Comparison of ENCODE assay signal across 38 cellular contexts in genomic region chr17:35906559-35907265, GRCh38. TPM values are rescaled to one million over a fixed set of nuclear protein-coding genes. Genes with fewer than 3 reads are reported as not detected.
DNase-seq lines count a peak whose midpoint lies in the region; ATAC-seq, FAIRE-seq and TF ChIP-seq lines count a peak whose summit lies in the region.
"Had no signal": no experiment of that assay in that cellular context is flagged by ENCODE, and none has a peak within 500 bp of the region (broad histone marks: within the 10 kb centered on the region; RNA-seq: fewer than 3 reads in every experiment).

No MANE protein-coding gene starts in this region.

- H4K20me1 ChIP-seq in MM.1S (ENCODE audit: insufficient read depth, low read length) (no peaks in the 10 kb centered on the region), HepG2 (ENCODE audit: insufficient read depth, low read length) (no peaks in the 10 kb centered on the region)
- H4K20me1 ChIP-seq: BLaER1 had no signal

- FAIRE-seq in HepG2 (lab: Jason Lieb, UNC), result no peak
- FAIRE-seq: G401.6 had no signal

- no peak for TF ChIP-seq RAD21 in HepG2 (CRISPR knock-in tag; IDR thresholded peaks at IDR 0.05)

- no peak overlapping the region for H2AK5ac ChIP-seq in mesenchymal stem cell (ENCODE audit: low read length, severe bottlenecking)

- no peak overlapping the region for H4K8ac ChIP-seq in mesenchymal stem cell (ENCODE audit: low read length)

- no peaks in the 10 kb centered on the region for H3K9me2 ChIP-seq in MM.1S (replicated peaks; ENCODE audit: insufficient read depth, low read length)

- H3K14ac ChIP-seq in mesenchymal stem cell (ENCODE audit: low read length in 2 of 2), result no peak overlapping the region

- no peaks in the 10 kb centered on the region for H3F3A ChIP-seq in MM.1S (ENCODE audit: insufficient read depth, low read length)

- H2AFZ ChIP-seq in MM.1S (ENCODE audit: low read length) (no peak overlapping the region), mesenchymal stem cell (ENCODE audit: low read depth, low read length) (no peak overlapping the region), HepG2 (ENCODE audit: low read length) (no peak overlapping the region)

- TF ChIP-seq EP300 in HepG2 (IDR thresholded peaks at IDR 0.05; ENCODE audit: low read depth in 2 of 2, low read length in 2 of 2), result no peak
- TF ChIP-seq EP300 in HepG2 (CRISPR knock-in tag; IDR thresholded peaks at IDR 0.05; ENCODE audit: borderline replicate concordance), result no peak

- intact Hi-C loops in HepG2 (cut with micrococcal nuclease; ENCODE audit: unreplicated experiment), result no loop called here

- 65% methylated on average over 6 of the region's 6 CpGs for WGBS in mesenchymal stem cell
- 50% methylated on average over 2 of the region's 6 CpGs for WGBS in HepG2 (ENCODE audit: low lambda C conversion rate)

- H3K4me3 ChIP-seq in MM.1S (ENCODE audit: low read length) (no peak overlapping the region), mesenchymal stem cell (ENCODE audit: insufficient read depth in 1 of 2, low read depth in 1 of 2, low read length in 2 of 2) (no peak overlapping the region), HepG2 (replicated peaks in 1 of 3; ENCODE audit: insufficient read depth in 1 of 3, low read depth in 2 of 3, low read length in 3 of 3) (no peak overlapping the region)
- H3K4me3 ChIP-seq: BLaER1, heart right ventricle, lung, mucosa of descending colon had no signal

- H3K23ac ChIP-seq in mesenchymal stem cell (ENCODE audit: low read length in 2 of 2), result no peak overlapping the region

- H3K36me3 ChIP-seq in MM.1S (replicated peaks; ENCODE audit: insufficient read depth, low read length), result no peaks in the 10 kb centered on the region
- H3K36me3 ChIP-seq in mesenchymal stem cell (ENCODE audit: control insufficient read depth in 1 of 2, insufficient read depth in 2 of 2, low read depth in 1 of 2, low read length in 2 of 2), result no peaks in the 10 kb centered on the region
- no peaks in the 10 kb centered on the region for H3K36me3 ChIP-seq in HepG2 (replicated peaks in 1 of 2; ENCODE audit: control insufficient read depth in 1 of 2, insufficient read depth in 2 of 2, low read length in 2 of 2)
- H3K36me3 ChIP-seq: BLaER1, brain microvascular endothelial cell, heart right ventricle had no signal

- H4K91ac ChIP-seq in mesenchymal stem cell (ENCODE audit: low read length), result no peak overlapping the region

- H3K27ac ChIP-seq in MM.1S (ENCODE audit: low read length), result no peak overlapping the region
- H3K27ac ChIP-seq in mesenchymal stem cell (ENCODE audit: low read length, poor library complexity, severe bottlenecking), result no peak overlapping the region
- H3K27ac ChIP-seq in HepG2 (ENCODE audit: extremely low read length, insufficient read depth, low read length), result no peak overlapping the region
- H3K27ac ChIP-seq: BLaER1, brain microvascular endothelial cell, epithelial cell of prostate, foreskin keratinocyte, heart right ventricle, HL-60, KMS-11 had no signal

- TF ChIP-seq POLR2A in HepG2 (IDR thresholded peaks at IDR 0.05; ENCODE audit: insufficient read depth in 1 of 2, low read depth in 2 of 2, low read length in 2 of 2), result no peak

- POLR2A ChIA-PET in HepG2 (lab: Yijun Ruan, JAX), result no interaction called here

- ATAC-seq in GM21390 (IDR thresholded peaks at IDR 0.05; ENCODE audit: unreplicated experiment) (no peak), HG02870 (IDR thresholded peaks at IDR 0.05; ENCODE audit: unreplicated experiment) (no peak), HepG2 (no peak)
- ATAC-seq: activated T-helper 17 cell treated with anti-CD3 and anti-CD28 coated beads, Interleukin-2, amount 50 U/mL, for 72 hours; foreskin keratinocyte; heart right ventricle; mucosa of descending colon; natural killer cell; Panc1; stimulated activated effector memory CD8-positive, alpha-beta T cell treated with anti-CD3 and anti-CD28 coated beads, Interleukin-12 subunit alpha, Interleukin-12 subunit beta, amount 100 ng/mL, for 72 hours had no signal

- no peaks in the 10 kb centered on the region for H3K27me3 ChIP-seq in MM.1S (replicated peaks; ENCODE audit: insufficient read depth, low read length)
- peaks cover 3 to 30% of the 10 kb centered on the region in 2 experiments for H3K27me3 ChIP-seq in mesenchymal stem cell (ENCODE audit: control insufficient read depth in 1 of 2, insufficient read depth in 1 of 2, low read length in 2 of 2)
- no peaks in the 10 kb centered on the region for H3K27me3 ChIP-seq in HepG2 (ENCODE audit: control insufficient read depth in 1 of 2, insufficient read depth in 2 of 2, low read length in 2 of 2)
- H3K27me3 ChIP-seq: BLaER1, brain microvascular endothelial cell had no signal

- in situ Hi-C loops in HepG2 (cut with HindIII; ENCODE audit: extremely low pct_ligation_motif_present, low pct_unique_long_range_greater_than_20kb), result no loop called here

- H3K9me3 ChIP-seq in MM.1S (replicated peaks; ENCODE audit: insufficient read depth, low read length) (no peaks in the 10 kb centered on the region), mesenchymal stem cell (ENCODE audit: control insufficient read depth, low read length) (no peaks in the 10 kb centered on the region), HepG2 (ENCODE audit: low read length) (no peaks in the 10 kb centered on the region)
- H3K9me3 ChIP-seq: BLaER1, heart right ventricle, mucosa of descending colon had no signal

- H2BK12ac ChIP-seq in mesenchymal stem cell (ENCODE audit: low read length in 2 of 2), result no peak overlapping the region

- H3K79me1 ChIP-seq in mesenchymal stem cell (replicated peaks; ENCODE audit: low read length, poor library complexity, severe bottlenecking), result no peaks in the 10 kb centered on the region

- CTCF ChIA-PET in HepG2 (lab: Yijun Ruan, JAX; ENCODE audit: low intra/inter-chr PET ratio, low total read pairs), result no interaction called here

- no TSS peak for BruUV-seq in HepG2 (replicated peaks; lab: Mats Ljungman, UMichigan)

- no peak overlapping the region for H2BK15ac ChIP-seq in mesenchymal stem cell (ENCODE audit: low read depth, poor library complexity, severe bottlenecking)

- TF ChIP-seq CTCF in MM.1S (IDR thresholded peaks at IDR 0.05; ENCODE audit: low read length), result no peak
- no peak for TF ChIP-seq CTCF in HepG2 (CRISPR knock-in tag; IDR thresholded peaks at IDR 0.05)

- H3K4me1 ChIP-seq in MM.1S (ENCODE audit: low read length) (no peaks in the 10 kb centered on the region), mesenchymal stem cell (ENCODE audit: control insufficient read depth, insufficient read depth, low read depth, low read length) (peaks cover 4% of the 10 kb centered on the region), HepG2 (ENCODE audit: insufficient read depth, low read length) (0 out of 2 replicates have a peak, but pooled peaks cover 5% of the 10 kb centered on the region)
- H3K4me1 ChIP-seq: BLaER1, foreskin keratinocyte, heart right ventricle had no signal

- no peak overlapping the region for H3K4me2 ChIP-seq in MM.1S (ENCODE audit: low read depth, low read length)
- H3K4me2 ChIP-seq in mesenchymal stem cell (ENCODE audit: low read length, poor library complexity, severe bottlenecking), result no peak overlapping the region
- H3K4me2 ChIP-seq in HepG2 (ENCODE audit: low read depth, low read length), result no peak overlapping the region
- H3K4me2 ChIP-seq: BLaER1, KMS-11 had no signal

- H3K79me2 ChIP-seq in MM.1S (ENCODE audit: low read length), result no peaks in the 10 kb centered on the region
- no peaks in the 10 kb centered on the region for H3K79me2 ChIP-seq in HepG2 (ENCODE audit: insufficient read depth, low read length)

- H3K9ac ChIP-seq in MM.1S (ENCODE audit: low read length) (no peak overlapping the region), mesenchymal stem cell (ENCODE audit: low read length) (peak overlapping the region; percentile 17), HepG2 (ENCODE audit: insufficient read depth, low read depth, low read length) (no peak overlapping the region)
- H3K9ac ChIP-seq: BLaER1, KMS-11 had no signal

- no peak overlapping the region for H3K4ac ChIP-seq in mesenchymal stem cell (ENCODE audit: low read depth in 1 of 2, low read length in 2 of 2)

- H2BK5ac ChIP-seq in mesenchymal stem cell (ENCODE audit: low read depth, low read length, poor library complexity, severe bottlenecking), result no peak overlapping the region

- no peak overlapping the region for H2BK120ac ChIP-seq in mesenchymal stem cell (ENCODE audit: low read depth, low read length)

- DNase-seq in EH (ENCODE audit: low read depth) (peak; percentile 63), MM.1S (peak; percentile 1), fibroblast of gingiva (ENCODE audit: low read depth) (peak; percentile 20), mesenchymal stem cell (no peak), retina (no peak), HepG2 (ENCODE audit: low spot score) (no peak)
- DNase-seq: activated CD4-positive, alpha-beta memory T cell treated with anti-CD3 and anti-CD28 coated beads, Interleukin-2, amount 10 ng/mL, durations not matched to agents 7 days and 5 days; activated CD4-positive, alpha-beta T cell treated with anti-CD3 and anti-CD28 coated beads for 1 hour; amniotic stem cell; brain microvascular endothelial cell; DMS153; foreskin keratinocyte; heart right ventricle; mucosa of descending colon; natural killer cell; NCI-H1436; NCI-H2081 treated with DMSO at 0.1 percent for 48 hours; NCI-H2227 treated with DMSO at 0.1 percent for 48 hours; NCI-H526 treated with DMSO at 0.1 percent for 48 hours; nucleus accumbens; SHP77; substantia nigra; T-helper 2 cell; trophoblast cell had no signal

- H3K18ac ChIP-seq in mesenchymal stem cell (ENCODE audit: low read depth in 1 of 2, low read length in 2 of 2), result no peak overlapping the region

RNA-seq across cellular contexts. Expression of gene RDM1, which starts 23.9 kb away (rescaled TPM):
- polyA plus RNA-seq in mesenchymal stem cell (2013, experiment 1 of 2), result not detected
- polyA plus RNA-seq in mesenchymal stem cell (2013, experiment 2 of 2), result not detected
- total RNA-seq in HepG2 (2016; rRNA removed; fragmentation: Illumina TruSeq; extraction: Trizol), result 0.40 TPM in 1 of 2 replicates, not detected in the other
- total RNA-seq in HepG2 (2016; cell fraction: cytosol; rRNA removed; fragmentation: Illumina TruSeq; extraction: Trizol; ENCODE audit: low read depth), result not detected in 2 replicates
- 0.09 TPM in 1 of 2 replicates, not detected in the other for total RNA-seq in HepG2 (2016; cell fraction: insoluble cytoplasmic fraction; rRNA removed; fragmentation: Illumina TruSeq; extraction: Trizol)
- not detected in 2 replicates for total RNA-seq in HepG2 (2016; cell fraction: membrane; rRNA removed; fragmentation: Illumina TruSeq; extraction: Trizol)
- not detected in 2 replicates for total RNA-seq in HepG2 (2016; cell fraction: nucleus; rRNA removed; fragmentation: Illumina TruSeq; extraction: Trizol)
- 0.14 and 0.28 TPM in 2 replicates for polyA plus RNA-seq in HepG2 (2011; rRNA removed)
- polyA plus RNA-seq in HepG2 (2011; cell fraction: cytosol; rRNA removed), result 0.09 TPM in 1 of 2 replicates, not detected in the other
- polyA plus RNA-seq in HepG2 (2011; cell fraction: nucleus; rRNA removed), result 0.10 TPM in 1 of 2 replicates, not detected in the other
- 0.55 TPM in 1 of 2 replicates, not detected in the other for polyA plus RNA-seq in HepG2 (2012)
- not detected in 2 replicates for polyA plus RNA-seq in HepG2 (2016; cell fraction: cytosol; fragmentation: Illumina TruSeq; extraction: Trizol; ENCODE audit: low read depth)
- polyA plus RNA-seq in HepG2 (2016; cell fraction: insoluble cytoplasmic fraction; fragmentation: Illumina TruSeq; extraction: Trizol; ENCODE audit: low read depth), result 0.34 TPM in 1 of 2 replicates, not detected in the other
- not detected in 2 replicates for polyA plus RNA-seq in HepG2 (2016; cell fraction: membrane; fragmentation: Illumina TruSeq; extraction: Trizol; ENCODE audit: low read depth)
- polyA plus RNA-seq in HepG2 (2016; cell fraction: nucleus; fragmentation: Illumina TruSeq; extraction: Trizol; ENCODE audit: insufficient read depth, low read depth), result not detected in 2 replicates
- polyA minus RNA-seq in HepG2 (2011; rRNA and poly(A)+ RNA removed; ENCODE audit: low replicate concordance), result 0.70 and 1.4 TPM in 2 replicates
- polyA minus RNA-seq in HepG2 (2011; cell fraction: cytosol; rRNA and poly(A)+ RNA removed), result not detected in 2 replicates
- polyA minus RNA-seq in HepG2 (2011; cell fraction: nucleus; rRNA and poly(A)+ RNA removed), result not detected in 2 replicates
- total RNA-seq: lung had no signal
- polyA plus RNA-seq: heart right ventricle had no signal

RNA-seq across cellular contexts. Expression of gene CCL5, which starts 26.6 kb away (rescaled TPM):
- 0.06 TPM for polyA plus RNA-seq in mesenchymal stem cell (2013, experiment 1 of 2)
- 0.07 TPM for polyA plus RNA-seq in mesenchymal stem cell (2013, experiment 2 of 2)
- 0.13 TPM in 1 of 2 replicates, not detected in the other for total RNA-seq in HepG2 (2016; rRNA removed; fragmentation: Illumina TruSeq; extraction: Trizol)
- not detected in 2 replicates for total RNA-seq in HepG2 (2016; cell fraction: cytosol; rRNA removed; fragmentation: Illumina TruSeq; extraction: Trizol; ENCODE audit: low read depth)
- total RNA-seq in HepG2 (2016; cell fraction: insoluble cytoplasmic fraction; rRNA removed; fragmentation: Illumina TruSeq; extraction: Trizol), result 0.13 TPM in 1 of 2 replicates, not detected in the other
- total RNA-seq in HepG2 (2016; cell fraction: membrane; rRNA removed; fragmentation: Illumina TruSeq; extraction: Trizol), result not detected in 2 replicates
- total RNA-seq in HepG2 (2016; cell fraction: nucleus; rRNA removed; fragmentation: Illumina TruSeq; extraction: Trizol), result not detected in 2 replicates
- polyA plus RNA-seq in HepG2 (2011; rRNA removed), result 0.25 and 0.29 TPM in 2 replicates
- polyA plus RNA-seq in HepG2 (2011; cell fraction: cytosol; rRNA removed), result 0.16 and 0.31 TPM in 2 replicates
- polyA plus RNA-seq in HepG2 (2011; cell fraction: nucleus; rRNA removed), result 0.09 TPM in 1 of 2 replicates, not detected in the other
- 0.27 and 0.35 TPM in 2 replicates for polyA plus RNA-seq in HepG2 (2012)
- not detected in 2 replicates for polyA plus RNA-seq in HepG2 (2016; cell fraction: cytosol; fragmentation: Illumina TruSeq; extraction: Trizol; ENCODE audit: low read depth)
- polyA plus RNA-seq in HepG2 (2016; cell fraction: insoluble cytoplasmic fraction; fragmentation: Illumina TruSeq; extraction: Trizol; ENCODE audit: low read depth), result not detected in 2 replicates
- not detected in 2 replicates for polyA plus RNA-seq in HepG2 (2016; cell fraction: membrane; fragmentation: Illumina TruSeq; extraction: Trizol; ENCODE audit: low read depth)
- 0.55 TPM in 1 of 2 replicates, not detected in the other for polyA plus RNA-seq in HepG2 (2016; cell fraction: nucleus; fragmentation: Illumina TruSeq; extraction: Trizol; ENCODE audit: insufficient read depth, low read depth)
- polyA minus RNA-seq in HepG2 (2011; rRNA and poly(A)+ RNA removed; ENCODE audit: low replicate concordance), result 0.48 and 1.7 TPM in 2 replicates
- polyA minus RNA-seq in HepG2 (2011; cell fraction: cytosol; rRNA and poly(A)+ RNA removed), result not detected in 2 replicates
- polyA minus RNA-seq in HepG2 (2011; cell fraction: nucleus; rRNA and poly(A)+ RNA removed), result not detected in 2 replicates
- total RNA-seq: foreskin keratinocyte, H4 had no signal

RNA-seq across cellular contexts. Expression of gene LYZL6, which starts 36.8 kb away (rescaled TPM):
- not detected for polyA plus RNA-seq in mesenchymal stem cell (2013, experiment 1 of 2)
- polyA plus RNA-seq in mesenchymal stem cell (2013, experiment 2 of 2), result not detected
- total RNA-seq in HepG2 (2016; rRNA removed; fragmentation: Illumina TruSeq; extraction: Trizol), result not detected in 2 replicates
- total RNA-seq in HepG2 (2016; cell fraction: cytosol; rRNA removed; fragmentation: Illumina TruSeq; extraction: Trizol; ENCODE audit: low read depth), result not detected in 2 replicates
- not detected in 2 replicates for total RNA-seq in HepG2 (2016; cell fraction: insoluble cytoplasmic fraction; rRNA removed; fragmentation: Illumina TruSeq; extraction: Trizol)
- total RNA-seq in HepG2 (2016; cell fraction: membrane; rRNA removed; fragmentation: Illumina TruSeq; extraction: Trizol), result not detected in 2 replicates
- total RNA-seq in HepG2 (2016; cell fraction: nucleus; rRNA removed; fragmentation: Illumina TruSeq; extraction: Trizol), result not detected in 2 replicates
- not detected in 2 replicates for polyA plus RNA-seq in HepG2 (2011; rRNA removed)
- polyA plus RNA-seq in HepG2 (2011; cell fraction: cytosol; rRNA removed), result not detected in 2 replicates
- polyA plus RNA-seq in HepG2 (2011; cell fraction: nucleus; rRNA removed), result not detected in 2 replicates
- polyA plus RNA-seq in HepG2 (2012), result not detected in 2 replicates
- not detected in 2 replicates for polyA plus RNA-seq in HepG2 (2016; cell fraction: cytosol; fragmentation: Illumina TruSeq; extraction: Trizol; ENCODE audit: low read depth)
- polyA plus RNA-seq in HepG2 (2016; cell fraction: insoluble cytoplasmic fraction; fragmentation: Illumina TruSeq; extraction: Trizol; ENCODE audit: low read depth), result not detected in 2 replicates
- not detected in 2 replicates for polyA plus RNA-seq in HepG2 (2016; cell fraction: membrane; fragmentation: Illumina TruSeq; extraction: Trizol; ENCODE audit: low read depth)
- polyA plus RNA-seq in HepG2 (2016; cell fraction: nucleus; fragmentation: Illumina TruSeq; extraction: Trizol; ENCODE audit: insufficient read depth, low read depth), result not detected in 2 replicates
- polyA minus RNA-seq in HepG2 (2011; rRNA and poly(A)+ RNA removed; ENCODE audit: low replicate concordance), result not detected in 2 replicates
- polyA minus RNA-seq in HepG2 (2011; cell fraction: cytosol; rRNA and poly(A)+ RNA removed), result not detected in 2 replicates
- polyA minus RNA-seq in HepG2 (2011; cell fraction: nucleus; rRNA and poly(A)+ RNA removed), result not detected in 2 replicates
- total RNA-seq: activated CD4-positive, alpha-beta memory T cell treated with anti-CD3 and anti-CD28 coated beads, Interleukin-2, amount 10 ng/mL, durations not matched to agents 7 days and 5 days; activated T-helper 17 cell treated with anti-CD3 and anti-CD28 coated beads, Interleukin-2, amount 50 U/mL, for 72 hours; cerebellum; foreskin keratinocyte; H4; heart right ventricle; lung; mucosa of descending colon; natural killer cell; pulmonary artery endothelial cell had no signal
- polyA plus RNA-seq: foreskin keratinocyte, heart right ventricle, lung had no signal

RNA-seq across cellular contexts. Expression of gene HEATR9, which starts 38.0 kb away (rescaled TPM):
- not detected for polyA plus RNA-seq in mesenchymal stem cell (2013, experiment 1 of 2)
- polyA plus RNA-seq in mesenchymal stem cell (2013, experiment 2 of 2), result not detected
- total RNA-seq in HepG2 (2016; rRNA removed; fragmentation: Illumina TruSeq; extraction: Trizol), result not detected in 2 replicates
- not detected in 2 replicates for total RNA-seq in HepG2 (2016; cell fraction: cytosol; rRNA removed; fragmentation: Illumina TruSeq; extraction: Trizol; ENCODE audit: low read depth)
- not detected in 2 replicates for total RNA-seq in HepG2 (2016; cell fraction: insoluble cytoplasmic fraction; rRNA removed; fragmentation: Illumina TruSeq; extraction: Trizol)
- total RNA-seq in HepG2 (2016; cell fraction: membrane; rRNA removed; fragmentation: Illumina TruSeq; extraction: Trizol), result not detected in 2 replicates
- total RNA-seq in HepG2 (2016; cell fraction: nucleus; rRNA removed; fragmentation: Illumina TruSeq; extraction: Trizol), result not detected in 2 replicates
- not detected in 2 replicates for polyA plus RNA-seq in HepG2 (2011; rRNA removed)
- polyA plus RNA-seq in HepG2 (2011; cell fraction: cytosol; rRNA removed), result 0.13 TPM in 1 of 2 replicates, not detected in the other
- 0.14 TPM in 1 of 2 replicates, not detected in the other for polyA plus RNA-seq in HepG2 (2011; cell fraction: nucleus; rRNA removed)
- polyA plus RNA-seq in HepG2 (2012), result 0.35 TPM in 1 of 2 replicates, not detected in the other
- not detected in 2 replicates for polyA plus RNA-seq in HepG2 (2016; cell fraction: cytosol; fragmentation: Illumina TruSeq; extraction: Trizol; ENCODE audit: low read depth)
- not detected in 2 replicates for polyA plus RNA-seq in HepG2 (2016; cell fraction: insoluble cytoplasmic fraction; fragmentation: Illumina TruSeq; extraction: Trizol; ENCODE audit: low read depth)
- not detected in 2 replicates for polyA plus RNA-seq in HepG2 (2016; cell fraction: membrane; fragmentation: Illumina TruSeq; extraction: Trizol; ENCODE audit: low read depth)
- not detected in 2 replicates for polyA plus RNA-seq in HepG2 (2016; cell fraction: nucleus; fragmentation: Illumina TruSeq; extraction: Trizol; ENCODE audit: insufficient read depth, low read depth)
- polyA minus RNA-seq in HepG2 (2011; rRNA and poly(A)+ RNA removed; ENCODE audit: low replicate concordance), result not detected in 2 replicates
- polyA minus RNA-seq in HepG2 (2011; cell fraction: cytosol; rRNA and poly(A)+ RNA removed), result not detected in 2 replicates
- polyA minus RNA-seq in HepG2 (2011; cell fraction: nucleus; rRNA and poly(A)+ RNA removed), result 0.26 TPM in 1 of 2 replicates, not detected in the other
- total RNA-seq: cerebellum, foreskin keratinocyte, H4, heart right ventricle, mucosa of descending colon, pulmonary artery endothelial cell had no signal
- polyA plus RNA-seq: foreskin keratinocyte, heart right ventricle had no signal

Comparison
In these comparisons a context has a peak if more than half of its experiments do, and no peak if none do; other contexts are left out.
1. DNase-seq: peak in EH (single experiment), MM.1S (single experiment) and fibroblast of gingiva (single experiment); none in mesenchymal stem cell (single experiment), retina (single experiment) and HepG2 (single experiment).